Comparison of ENCODE assay signal across 21 cellular contexts in the genomic region with DNA sequence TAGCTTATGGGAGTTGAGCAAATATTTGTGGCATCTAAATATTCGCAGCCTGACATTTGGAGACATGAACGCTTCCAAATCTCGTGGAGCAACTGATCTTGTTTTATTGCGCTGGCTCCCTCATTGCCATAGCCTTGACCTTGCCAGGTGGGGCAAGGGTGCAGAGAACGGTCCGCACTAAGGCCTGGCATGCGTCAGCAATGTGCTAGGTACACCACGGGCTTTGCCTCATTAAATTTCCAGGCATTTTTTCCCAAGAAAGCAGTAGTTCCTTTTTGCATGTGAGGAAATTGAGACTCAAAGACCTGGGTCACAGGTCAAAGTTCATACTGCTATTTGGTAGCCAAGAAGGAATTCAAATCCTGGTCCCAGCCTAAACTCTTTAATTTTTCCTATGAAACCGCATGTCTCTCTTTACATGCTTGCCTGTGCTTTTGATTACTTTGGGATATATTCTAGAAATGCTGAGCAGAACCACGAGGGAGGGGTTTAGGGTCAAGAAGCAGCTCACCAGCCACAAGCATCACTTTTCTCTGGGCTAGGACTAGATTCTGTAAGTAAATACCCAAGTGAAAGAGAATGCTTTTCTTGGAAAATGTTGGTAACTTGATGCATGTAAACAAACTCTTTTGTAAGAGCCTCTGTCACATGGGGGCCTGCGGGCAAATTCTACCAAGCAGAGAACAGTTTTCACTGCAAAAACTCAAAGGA.
"Had no signal": no experiment of that assay in that cellular context is flagged by ENCODE, and none has a peak within 500 bp of the region (broad histone marks: within the 10 kb centered on the region; RNA-seq: fewer than 3 reads in every experiment).

No MANE protein-coding gene starts in this region.

- H3K27me3 ChIP-seq: hepatocyte, right lobe of liver, spleen, thyroid gland had no signal

- H3K27ac ChIP-seq: hepatocyte, psoas muscle, right lobe of liver, spleen, thyroid gland had no signal

- H3K4me2 ChIP-seq: hepatocyte had no signal

- H3K4me3 ChIP-seq: hepatocyte, lung, psoas muscle, right lobe of liver, spleen, thyroid gland had no signal

- DNase-seq: effector memory CD4-positive, alpha-beta T cell; foreskin melanocyte; head of caudate nucleus; kidney; left cardiac atrium; left ventricle myocardium superior; mesendoderm; naive B cell; psoas muscle; retina; right lobe of liver; spleen; stimulated activated CD4-positive, alpha-beta T cell treated with anti-CD3 and anti-CD28 coated beads, Interleukin-15, amount 100 ng/mL, for 24 hours; stimulated activated CD4-positive, alpha-beta T cell treated with anti-CD3 and anti-CD28 coated beads, Interleukin-1b, Interleukin-23, amount 100 ng/mL, for 48 hours; stimulated activated CD4-positive, alpha-beta T cell treated with anti-CD3 and anti-CD28 coated beads, Interleukin-4, amount 100 ng/mL, for 24 hours; substantia nigra; thyroid gland had no signal

- ATAC-seq: esophagus mucosa; left cardiac atrium; left ventricle myocardium superior; psoas muscle; right lobe of liver; stimulated activated memory B cell treated with anti-CD40 and anti-IgM and Interleukin-4, amounts not matched to agents 10 μg/mL and 1 μg/mL and 100 μg/mL, for 72 hours had no signal

- H3K9me3 ChIP-seq: psoas muscle, right lobe of liver, thyroid gland had no signal

- H3K79me2 ChIP-seq: hepatocyte had no signal

- H2AFZ ChIP-seq: hepatocyte had no signal

- H3K36me3 ChIP-seq: right lobe of liver, spleen, thyroid gland had no signal

- H3K4me1 ChIP-seq: psoas muscle, right lobe of liver, spleen, thyroid gland had no signal
